23 cellular contexts compared by ENCODE assay signal in genomic region chr15:64117759-64118487, GRCh38. TPM values are rescaled to one million over a fixed set of nuclear protein-coding genes. Genes with fewer than 3 reads are reported as not detected.
DNase-seq lines count a peak whose midpoint lies in the region; ATAC-seq and TF ChIP-seq lines count a peak whose summit lies in the region.
"Had no signal": no experiment of that assay in that cellular context is flagged by ENCODE, and none has a peak within 500 bp of the region (broad histone marks: within the 10 kb centered on the region; RNA-seq: fewer than 3 reads in every experiment).

No MANE protein-coding gene starts in this region.

- DNase-seq in lower lobe of right lung: no peak
- no peak for DNase-seq in erythroblast (lab: John Stamatoyannopoulos, UW)
- no peak for DNase-seq in neuronal stem cell (ENCODE audit: low spot score)
- DNase-seq in GM13976 (ENCODE audit: low spot score): no peak
- DNase-seq: CD8-positive, alpha-beta memory T cell; DMS 273 treated with DMSO at 0.1 percent for 48 hours; DMS79 treated with DMSO at 0.1 percent for 48 hours; GM23248; H7; MM.1S; NCI-H2029; NCI-H446; NCI-H524 treated with DMSO at 0.1 percent for 48 hours; NCI-H774; PC-3 had no signal

- no peak overlapping the region for H3K14ac ChIP-seq in neuronal stem cell (ENCODE audit: low read length)

- peaks cover 99% of the 10 kb centered on the region for H3K36me3 ChIP-seq in lower lobe of right lung
- H3K36me3 ChIP-seq in neuronal stem cell (replicated peaks in 1 of 2; ENCODE audit: control insufficient read depth in 2 of 2, insufficient read depth in 2 of 2, low read length in 2 of 2): peaks cover 21 to 100% of the 10 kb centered on the region in 2 donors

- no peak for ATAC-seq in activated T-helper 17 cell treated with anti-CD3 and anti-CD28 coated beads, Interleukin-2, amount 50 U/mL, for 72 hours (replicated peaks)
- ATAC-seq in lower lobe of right lung (peak; percentile 90 to 96), GM18868 (IDR thresholded peaks at IDR 0.05; ENCODE audit: unreplicated experiment) (no peak)
- ATAC-seq: PC-3 had no signal

- H3K9me3 Mint-ChIP-seq in activated T-helper 17 cell treated with anti-CD3 and anti-CD28 coated beads, Interleukin-2, amount 50 U/mL, for 72 hours: no peaks in the 10 kb centered on the region
- H3K9me3 Mint-ChIP-seq: CD8-positive, alpha-beta memory T cell; IgD-negative memory B cell had no signal

- no peak overlapping the region for H4K8ac ChIP-seq in neuronal stem cell (ENCODE audit: low read depth, low read length)

- TF ChIP-seq POLR2A in erythroblast (IDR thresholded peaks at IDR 0.05; ENCODE audit: low read length): no peak

- no peak overlapping the region for H2BK120ac ChIP-seq in neuronal stem cell (ENCODE audit: low read depth, low read length)

- no CpG with 5 or more reads among the region's 5 CpGs for WGBS in neuronal stem cell (ENCODE audit: extremely low coverage in 2 of 2, insufficient read length in 2 of 2, insufficient replicate concordance in 1 of 2), 2 donors

- H3K4me1 ChIP-seq in lower lobe of right lung (peaks cover 16% of the 10 kb centered on the region), neuronal stem cell (ENCODE audit: control insufficient read depth in 2 of 2, insufficient read depth in 1 of 2, low read depth in 1 of 2, low read length in 2 of 2) (no peaks in the 10 kb centered on the region)

- H3K27ac Mint-ChIP-seq in activated T-helper 17 cell treated with anti-CD3 and anti-CD28 coated beads, Interleukin-2, amount 50 U/mL, for 72 hours: peak overlapping the region; percentile 52

- no peak for TF ChIP-seq CTCF in lower lobe of right lung (IDR thresholded peaks at IDR 0.05)
- no peak for TF ChIP-seq CTCF in GM13976 (IDR thresholded peaks at IDR 0.05; ENCODE audit: borderline replicate concordance, control extremely low read depth, extremely low read depth, insufficient read depth, missing control alignments)

- no peak overlapping the region for H2BK15ac ChIP-seq in neuronal stem cell (ENCODE audit: low read length)

- H4K91ac ChIP-seq in neuronal stem cell (ENCODE audit: low read depth, low read length, poor library complexity): no peak overlapping the region

- H3K9ac ChIP-seq in neuronal stem cell (ENCODE audit: low read depth, low read length, poor library complexity): no peak overlapping the region
- H3K9ac ChIP-seq: GM23248, KMS-11 had no signal

- no peaks in the 10 kb centered on the region for H3K79me1 ChIP-seq in neuronal stem cell (ENCODE audit: low read depth, low read length)

- no peaks in the 10 kb centered on the region for H3K27me3 Mint-ChIP-seq in activated T-helper 17 cell treated with anti-CD3 and anti-CD28 coated beads, Interleukin-2, amount 50 U/mL, for 72 hours
- H3K27me3 Mint-ChIP-seq: CD8-positive, alpha-beta memory T cell; IgD-negative memory B cell had no signal

- H2BK12ac ChIP-seq in neuronal stem cell (ENCODE audit: low read length): no peak overlapping the region

- no peak overlapping the region for H3K4me2 ChIP-seq in neuronal stem cell (ENCODE audit: insufficient read depth, low read length, poor library complexity, severe bottlenecking)
- H3K4me2 ChIP-seq: KMS-11 had no signal

- peaks cover 100% of the 10 kb centered on the region for H3K36me3 Mint-ChIP-seq in activated T-helper 17 cell treated with anti-CD3 and anti-CD28 coated beads, Interleukin-2, amount 50 U/mL, for 72 hours (ENCODE audit: low read depth)
- H3K36me3 Mint-ChIP-seq: IgD-negative memory B cell had no signal

- no peak overlapping the region for H2AFZ ChIP-seq in neuronal stem cell (ENCODE audit: low read length)
- H2AFZ ChIP-seq: GM23248 had no signal

- H3K4me3 Mint-ChIP-seq in activated T-helper 17 cell treated with anti-CD3 and anti-CD28 coated beads, Interleukin-2, amount 50 U/mL, for 72 hours: no peak overlapping the region
- H3K4me3 Mint-ChIP-seq: CD8-positive, alpha-beta memory T cell; IgD-negative memory B cell had no signal

- H3K18ac ChIP-seq in neuronal stem cell (ENCODE audit: low read length): no peak overlapping the region

- H3K27ac ChIP-seq in cingulate gyrus (ENCODE audit: low read depth, low read length) (peak overlapping the region; percentile 44), lower lobe of right lung (no peak overlapping the region), temporal lobe (ENCODE audit: low read depth, low read length) (peak overlapping the region; percentile 10), neuronal stem cell (replicated peaks; ENCODE audit: low read length) (no peak overlapping the region)
- H3K27ac ChIP-seq: C4-2B, GM23248, HL-60, KMS-11 had no signal

- H3K23ac ChIP-seq in neuronal stem cell (ENCODE audit: low read depth, low read length, poor library complexity): no peak overlapping the region

- H3K4ac ChIP-seq in neuronal stem cell (ENCODE audit: low read length): no peak overlapping the region

- H3K4me3 ChIP-seq in lower lobe of right lung: no peak overlapping the region
- H3K4me3 ChIP-seq in neuronal stem cell (ENCODE audit: low read length in 2 of 2): no peak overlapping the region
- H3K4me3 ChIP-seq: GM23248 had no signal

- intact Hi-C loops in lower lobe of right lung (cut with DNase I): no loop called here

- H3K9me3 ChIP-seq in lower lobe of right lung (no peaks in the 10 kb centered on the region), neuronal stem cell (replicated peaks in 1 of 2; ENCODE audit: control insufficient read depth in 2 of 2, insufficient read depth in 1 of 2, low read depth in 1 of 2, low read length in 2 of 2) (no peaks in the 10 kb centered on the region)

- no peak overlapping the region for H2AK5ac ChIP-seq in neuronal stem cell (ENCODE audit: low read depth, low read length)

- H3K27me3 ChIP-seq in lower lobe of right lung (ENCODE audit: low read depth): no peaks in the 10 kb centered on the region
- no peaks in the 10 kb centered on the region for H3K27me3 ChIP-seq in neuronal stem cell (ENCODE audit: control insufficient read depth in 3 of 3, insufficient read depth in 3 of 3, low read depth in 1 of 3, low read length in 3 of 3)

- peaks cover under 1% of the 10 kb centered on the region for H3K4me1 Mint-ChIP-seq in activated T-helper 17 cell treated with anti-CD3 and anti-CD28 coated beads, Interleukin-2, amount 50 U/mL, for 72 hours

- in situ Hi-C loops in GM13976 (cut with MboI; ENCODE audit: low sequenced_read_pairs, unreplicated experiment): no loop called here

- H2BK5ac ChIP-seq in neuronal stem cell (ENCODE audit: low read length): no peak overlapping the region

RNA-seq across cellular contexts. Expression of gene SNX1, which starts 22.1 kb away (rescaled TPM):
- 100 to 1,000 TPM in 1 of 2 donors, 10 to 100 TPM in 1; 91.3 to 126 TPM for total RNA-seq in activated T-helper 17 cell treated with anti-CD3 and anti-CD28 coated beads, Interleukin-2, amount 50 U/mL, for 72 hours
- 157 TPM for total RNA-seq in lower lobe of right lung
- 26.8 TPM for total RNA-seq in temporal lobe
- 33.6 TPM for polyA plus RNA-seq in neuronal stem cell (2013, experiment 1 of 2)
- polyA plus RNA-seq in neuronal stem cell (2013, experiment 2 of 2): 39.3 TPM

RNA-seq across cellular contexts. Expression of gene CIAO2A, which starts 24.3 kb away (rescaled TPM):
- 10 to 100 TPM; 71.7 to 99.1 TPM for total RNA-seq in activated T-helper 17 cell treated with anti-CD3 and anti-CD28 coated beads, Interleukin-2, amount 50 U/mL, for 72 hours
- total RNA-seq in lower lobe of right lung (56.3 TPM), temporal lobe (29.0 TPM)
- polyA plus RNA-seq in neuronal stem cell (2013, experiment 1 of 2): 138 TPM
- 148 TPM for polyA plus RNA-seq in neuronal stem cell (2013, experiment 2 of 2)

RNA-seq across cellular contexts. Expression of gene SNX22, which starts 33.6 kb away (rescaled TPM):
- under 1 TPM; 0.26 to 0.77 TPM for total RNA-seq in activated T-helper 17 cell treated with anti-CD3 and anti-CD28 coated beads, Interleukin-2, amount 50 U/mL, for 72 hours
- total RNA-seq in lower lobe of right lung (17.4 TPM), temporal lobe (4.2 TPM)
- 3.1 TPM for polyA plus RNA-seq in neuronal stem cell (2013, experiment 1 of 2)
- polyA plus RNA-seq in neuronal stem cell (2013, experiment 2 of 2): 3.0 TPM
- total RNA-seq: GM23248 had no signal

RNA-seq across cellular contexts. Expression of gene PPIB, which starts 44.9 kb away (rescaled TPM):
- total RNA-seq in activated T-helper 17 cell treated with anti-CD3 and anti-CD28 coated beads, Interleukin-2, amount 50 U/mL, for 72 hours: 100 to 1,000 TPM; 194 to 363 TPM
- total RNA-seq in lower lobe of right lung (323 TPM), temporal lobe (88.0 TPM)
- 171 TPM for polyA plus RNA-seq in neuronal stem cell (2013, experiment 1 of 2)
- 170 TPM for polyA plus RNA-seq in neuronal stem cell (2013, experiment 2 of 2)

Comparison
In these comparisons a context has a peak if more than half of its experiments do, and no peak if none do; other contexts are left out.
1. ATAC-seq: peak in lower lobe of right lung (2 of 2); none in activated T-helper 17 cell treated with anti-CD3 and anti-CD28 coated beads, Interleukin-2, amount 50 U/mL, for 72 hours (single experiment) and GM18868 (single experiment).
2. H3K27ac ChIP-seq: peak in cingulate gyrus (single experiment) and temporal lobe (single experiment); none in lower lobe of right lung (single experiment) and neuronal stem cell (single experiment).